1 cellular context compared by ENCODE assay signal in the genomic region with DNA sequence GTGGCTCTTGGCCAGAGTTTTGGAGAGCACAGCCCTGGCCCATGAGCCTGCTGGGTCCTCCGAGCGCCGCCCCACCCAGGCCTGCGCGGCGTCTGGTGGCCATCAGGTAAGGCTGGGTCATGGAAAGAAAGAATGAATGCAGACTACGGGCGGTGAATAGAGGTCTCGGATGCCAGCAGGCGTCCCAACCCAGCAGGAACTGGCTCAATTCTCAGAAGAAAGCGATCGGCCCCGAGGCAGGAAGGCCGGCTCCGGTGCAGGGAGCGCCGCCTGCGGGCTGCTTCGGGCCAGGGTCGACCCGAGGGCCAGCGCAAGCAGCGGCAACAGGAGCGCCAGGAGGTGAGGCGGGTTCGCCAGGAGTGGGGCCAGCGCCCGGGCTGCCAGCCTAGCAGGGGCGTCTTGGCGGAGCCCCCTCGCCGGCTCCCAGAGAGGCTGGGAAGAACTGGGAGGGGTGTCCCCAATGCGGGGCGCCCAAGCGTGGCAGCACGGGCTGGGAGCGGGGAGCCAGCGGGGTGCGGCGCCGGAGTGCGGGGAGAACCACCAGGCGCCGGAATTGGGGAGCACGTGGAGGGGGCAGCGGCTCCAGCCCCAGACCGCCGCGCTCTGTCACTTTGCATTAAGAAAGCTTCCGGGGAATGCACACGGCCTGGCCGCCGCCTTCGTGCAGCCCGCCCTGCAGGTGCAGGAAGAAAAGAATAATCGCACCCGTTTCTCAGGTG.
TF ChIP-seq lines count a peak whose summit lies in the region.

No MANE protein-coding gene starts in this region.

TF ChIP-seq in HepG2, 621 proteins besides CTCF, POLR2A, EP300 and RAD21 (continued from another document):
- TF ChIP-seq ZNF687 (CRISPR knock-in tag; IDR thresholded peaks at IDR 0.05) (peak; percentile 34), MYPOP (CRISPR knock-in tag; IDR thresholded peaks at IDR 0.05) (peak; percentile 61; the same call in 1 of the 2 replicates), STAT6 (CRISPR knock-in tag; IDR thresholded peaks at IDR 0.05; ENCODE audit: borderline replicate concordance) (no peak), CEBPZ (IDR thresholded peaks at IDR 0.05; ENCODE audit: low read length) (no peak), XRCC5 (optimal IDR thresholded peaks at IDR 0.05; ENCODE audit: low read length) (peak; percentile 26), EHMT2 (IDR thresholded peaks at IDR 0.05; ENCODE audit: borderline replicate concordance, low read depth, low read length) (no peak), MLX (CRISPR knock-in tag; IDR thresholded peaks at IDR 0.05) (no peak), ZNF768 (CRISPR knock-in tag; IDR thresholded peaks at IDR 0.05) (peak; percentile 26; the same call in 1 of the 2 replicates)
